Comparison of ENCODE assay signal across 1 cellular context in the genomic region with DNA sequence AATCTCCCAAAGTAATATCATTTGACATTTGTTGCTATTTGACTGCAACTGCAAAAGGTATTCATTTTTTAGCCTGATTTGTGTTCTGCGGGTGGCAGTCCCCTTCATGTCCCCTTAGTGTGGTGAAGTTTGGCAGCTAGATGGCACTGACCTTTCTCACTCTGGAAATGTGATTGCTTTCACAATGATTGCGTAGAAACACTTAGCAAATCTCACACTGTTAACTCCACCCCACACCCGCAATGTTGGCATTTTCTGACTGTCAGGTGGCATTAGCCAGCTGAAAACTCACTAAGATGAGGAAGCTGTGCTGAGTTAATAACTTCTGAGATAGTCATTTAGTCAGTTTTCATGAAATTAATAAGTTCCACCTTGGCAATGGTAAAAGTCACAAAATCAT.
TF ChIP-seq lines count a peak whose summit lies in the region.

No MANE protein-coding gene starts in this region.

TF ChIP-seq in liver, 16 proteins besides CTCF, POLR2A, EP300 and RAD21 (continued from another document):
- TF ChIP-seq, protein P1, sequence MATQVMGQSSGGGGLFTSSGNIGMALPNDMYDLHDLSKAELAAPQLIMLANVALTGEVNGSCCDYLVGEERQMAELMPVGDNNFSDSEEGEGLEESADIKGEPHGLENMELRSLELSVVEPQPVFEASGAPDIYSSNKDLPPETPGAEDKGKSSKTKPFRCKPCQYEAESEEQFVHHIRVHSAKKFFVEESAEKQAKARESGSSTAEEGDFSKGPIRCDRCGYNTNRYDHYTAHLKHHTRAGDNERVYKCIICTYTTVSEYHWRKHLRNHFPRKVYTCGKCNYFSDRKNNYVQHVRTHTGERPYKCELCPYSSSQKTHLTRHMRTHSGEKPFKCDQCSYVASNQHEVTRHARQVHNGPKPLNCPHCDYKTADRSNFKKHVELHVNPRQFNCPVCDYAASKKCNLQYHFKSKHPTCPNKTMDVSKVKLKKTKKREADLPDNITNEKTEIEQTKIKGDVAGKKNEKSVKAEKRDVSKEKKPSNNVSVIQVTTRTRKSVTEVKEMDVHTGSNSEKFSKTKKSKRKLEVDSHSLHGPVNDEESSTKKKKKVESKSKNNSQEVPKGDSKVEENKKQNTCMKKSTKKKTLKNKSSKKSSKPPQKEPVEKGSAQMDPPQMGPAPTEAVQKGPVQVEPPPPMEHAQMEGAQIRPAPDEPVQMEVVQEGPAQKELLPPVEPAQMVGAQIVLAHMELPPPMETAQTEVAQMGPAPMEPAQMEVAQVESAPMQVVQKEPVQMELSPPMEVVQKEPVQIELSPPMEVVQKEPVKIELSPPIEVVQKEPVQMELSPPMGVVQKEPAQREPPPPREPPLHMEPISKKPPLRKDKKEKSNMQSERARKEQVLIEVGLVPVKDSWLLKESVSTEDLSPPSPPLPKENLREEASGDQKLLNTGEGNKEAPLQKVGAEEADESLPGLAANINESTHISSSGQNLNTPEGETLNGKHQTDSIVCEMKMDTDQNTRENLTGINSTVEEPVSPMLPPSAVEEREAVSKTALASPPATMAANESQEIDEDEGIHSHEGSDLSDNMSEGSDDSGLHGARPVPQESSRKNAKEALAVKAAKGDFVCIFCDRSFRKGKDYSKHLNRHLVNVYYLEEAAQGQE (IDR thresholded peaks at IDR 0.05) = peak; percentile 85
- TF ChIP-seq GABPA (IDR thresholded peaks at IDR 0.05 in 1 of 2, conservative IDR thresholded peaks at IDR 0.05 in 1 of 2) = peak in 1 of 2 donors; percentile 20
- peak in 1 of 2 donors; percentile 16 for TF ChIP-seq EGR1 (IDR thresholded peaks at IDR 0.05; ENCODE audit: low read depth in 2 of 2)
- TF ChIP-seq JUND (IDR thresholded peaks at IDR 0.05) = peak; percentile 42 to 63
